ENCODE assay signal across 7 cellular contexts in genomic region chr6:149965191-149966020, GRCh38. TPM values are rescaled to one million over a fixed set of nuclear protein-coding genes. Genes with fewer than 3 reads are reported as not detected.
DNase-seq lines count a peak whose midpoint lies in the region; ATAC-seq and TF ChIP-seq lines count a peak whose summit lies in the region.

No MANE protein-coding gene starts in this region.

- no peaks in the 10 kb centered on the region; the same call in 1 of the 2 replicates for H4K20me1 ChIP-seq in IMR-90 (ENCODE audit: insufficient read depth, low read length)

- no peak overlapping the region for H3K9ac ChIP-seq in IMR-90 (ENCODE audit: low read depth, low read length)

- H2AK9ac ChIP-seq in IMR-90 (replicated peaks; ENCODE audit: low read depth, low read length, poor library complexity) = no peak overlapping the region

- peaks cover 62% of the 10 kb centered on the region for H3K27me3 ChIP-seq in IMR-90 (ENCODE audit: control insufficient read depth, insufficient read depth, low read length)
- H3K27me3 ChIP-seq in stomach = peaks cover 3 to 98% (median 55%) of the 10 kb centered on the region in 3 donors

- no peak overlapping the region for H3K14ac ChIP-seq in IMR-90 (replicated peaks; ENCODE audit: low read depth, low read length)

- no peak overlapping the region for H3K56ac ChIP-seq in IMR-90 (ENCODE audit: extremely low read depth, insufficient read depth, low read length)

- H3K27ac ChIP-seq in IMR-90 (ENCODE audit: insufficient read depth, low read length) (no peak overlapping the region), stomach (no peak overlapping the region)

- H3K27ac Mint-ChIP-seq in activated naive CD4-positive, alpha-beta T cell treated with anti-CD3 and anti-CD28 coated beads for 36 hours = no peak overlapping the region

- H4K91ac ChIP-seq in IMR-90 (ENCODE audit: insufficient read depth, low read depth, low read length) = no peak overlapping the region

- H2BK15ac ChIP-seq in IMR-90 (ENCODE audit: low read depth, low read length) = no peak overlapping the region

- no peak overlapping the region for H2BK120ac ChIP-seq in IMR-90 (ENCODE audit: low read depth, low read length)

- H2AFZ ChIP-seq in IMR-90 (replicated peaks; ENCODE audit: low read length, poor library complexity) = peak overlapping the region; percentile 79

- H3K4me3 ChIP-seq in IMR-90 (ENCODE audit: insufficient read depth, low read depth, low read length) (peak overlapping the region; percentile 53), iPS-11a (ENCODE audit: low read depth, low read length) (peak overlapping the region; percentile 61), stomach (peak overlapping the region; percentile 45 to 66 (median 54))

- H3K36me3 ChIP-seq in IMR-90 (ENCODE audit: control insufficient read depth, insufficient read depth, low read length) = no peaks in the 10 kb centered on the region
- H3K36me3 ChIP-seq in stomach = no peaks in the 10 kb centered on the region

- DNase-seq in IMR-90 (no peak), stomach (no peak), DMS153 (lab: John Stamatoyannopoulos, UW) (no peak)
- peak; percentile 38 for DNase-seq in activated naive CD4-positive, alpha-beta T cell treated with anti-CD3 and anti-CD28 coated beads for 36 hours

- H4K5ac ChIP-seq in IMR-90 (ENCODE audit: low read depth, low read length) = no peak overlapping the region

- peaks cover 2% of the 10 kb centered on the region; the same call in 1 of the 2 replicates for H3K4me1 ChIP-seq in IMR-90 (ENCODE audit: control insufficient read depth, insufficient read depth, low read length)
- H3K4me1 ChIP-seq in stomach = peaks cover 24 to 29% (median 27%) of the 10 kb centered on the region in 4 donors

- H3K18ac ChIP-seq in IMR-90 (ENCODE audit: low read depth, low read length) = no peak overlapping the region

- peaks cover 5% of the 10 kb centered on the region for H3K36me3 Mint-ChIP-seq in activated naive CD4-positive, alpha-beta T cell treated with anti-CD3 and anti-CD28 coated beads for 36 hours (ENCODE audit: low read depth)

- no peak overlapping the region for H2AK5ac ChIP-seq in IMR-90 (ENCODE audit: low read depth, low read length)

- BruUV-seq in IMR-90 (replicated peaks; lab: Mats Ljungman, UMichigan) = no TSS peak

- no peak overlapping the region for H4K8ac ChIP-seq in IMR-90 (ENCODE audit: low read depth in 2 of 2, low read length in 2 of 2)

- in situ Hi-C loops in IMR-90 (cut with MboI; ENCODE audit: low sequenced_read_pairs) = no loop called here

- H3K9me3 Mint-ChIP-seq in activated naive CD4-positive, alpha-beta T cell treated with anti-CD3 and anti-CD28 coated beads for 36 hours = no peaks in the 10 kb centered on the region

- H2BK5ac ChIP-seq in IMR-90 (ENCODE audit: low read depth, low read length, poor library complexity, severe bottlenecking) = no peak overlapping the region

- POLR2A ChIA-PET in IMR-90 (lab: Charles Lee; ENCODE audit: unreplicated experiment) = interaction anchor here (0.6 kb wide), 1 partner anchor 355 kb away, joined by 4 read pairs; no protein-coding TSS in a partner anchor

- TF ChIP-seq RAD21 in IMR-90 (IDR thresholded peaks at IDR 0.05; ENCODE audit: low read length) = no peak

- H3K4ac ChIP-seq in IMR-90 (ENCODE audit: low read depth, low read length) = no peak overlapping the region

- H2BK20ac ChIP-seq in IMR-90 (ENCODE audit: low read depth, low read length) = no peak overlapping the region

- TF ChIP-seq CTCF in IMR-90 (conservative IDR thresholded peaks at IDR 0.05; ENCODE audit: low read depth, low read length) = no peak
- TF ChIP-seq CTCF in stomach (IDR thresholded peaks at IDR 0.05) = no peak

- dilution Hi-C loops in IMR-90 (cut with HindIII; ENCODE audit: low sequenced_read_pairs, unreplicated experiment) = no loop called here

- TF ChIP-seq EP300 in stomach (IDR thresholded peaks at IDR 0.05) = no peak

- 15% methylated on average over 9 of the region's 38 CpGs; no CpG with 5 or more reads in 1 of the 2 experiments for WGBS in IMR-90 (ENCODE audit: extremely low coverage in 2 of 2, insufficient read length in 1 of 2), 2 experiments
- WGBS in stomach, 5 donors = 8 to 39% (median 11%) methylated on average over 9 to 38 of the region's 38 CpGs

- 0 out of 2 replicates have a peak, but pooled peaks cover 7% of the 10 kb centered on the region for H3K9me1 ChIP-seq in IMR-90 (ENCODE audit: insufficient read depth, low read length)

- H3K4me1 Mint-ChIP-seq in activated naive CD4-positive, alpha-beta T cell treated with anti-CD3 and anti-CD28 coated beads for 36 hours (ENCODE audit: low read depth) = peaks cover 19% of the 10 kb centered on the region

- peaks cover 64% of the 10 kb centered on the region for H3K27me3 Mint-ChIP-seq in activated naive CD4-positive, alpha-beta T cell treated with anti-CD3 and anti-CD28 coated beads for 36 hours (ENCODE audit: low read depth)

- peak overlapping the region; percentile 90 for H3K4me3 Mint-ChIP-seq in activated naive CD4-positive, alpha-beta T cell treated with anti-CD3 and anti-CD28 coated beads for 36 hours

- H3K4me2 ChIP-seq in IMR-90 (ENCODE audit: low read depth, low read length) = peak overlapping the region; percentile 88; the same call in 1 of the 2 replicates

- H3K9me3 ChIP-seq in IMR-90 (ENCODE audit: control insufficient read depth, insufficient read depth, low read length) = no peaks in the 10 kb centered on the region; the same call in 1 of the 2 replicates
- no peaks in the 10 kb centered on the region for H3K9me3 ChIP-seq in stomach

- CTCF ChIA-PET in IMR-90 (lab: Yijun Ruan, JAX) = no interaction called here
- CTCF ChIA-PET in activated naive CD4-positive, alpha-beta T cell treated with anti-CD3 and anti-CD28 coated beads for 36 hours (lab: Charles Lee) = interaction anchor here (0.7 kb wide), 1 partner anchor 170 kb away, joined by 3 read pairs; no protein-coding TSS in a partner anchor

- 0 out of 4 replicates have a peak, but pooled peaks cover 0 to 4% of the 10 kb centered on the region in 2 experiments for H3K79me1 ChIP-seq in IMR-90 (ENCODE audit: low read depth in 1 of 2, low read length in 2 of 2)

- 0 out of 2 replicates have a peak overlapping the region, but pooled peaks have one; percentile 56 for H3K23ac ChIP-seq in IMR-90 (ENCODE audit: low read depth, low read length)

- intact Hi-C loops in IMR-90 (cut with micrococcal nuclease) (no loop called here), stomach (cut with DNase I; ENCODE audit: low total_unique reads) (no loop called here)
- intact Hi-C loops in activated naive CD4-positive, alpha-beta T cell treated with anti-CD3 and anti-CD28 coated beads for 36 hours (cut with micrococcal nuclease) = no loop called here

- ATAC-seq in IMR-90 (ENCODE audit: low read depth) = no peak
- ATAC-seq in GM19351 (IDR thresholded peaks at IDR 0.05; ENCODE audit: unreplicated experiment) = no peak
- ATAC-seq in HG03045 (IDR thresholded peaks at IDR 0.05; ENCODE audit: unreplicated experiment) = no peak

- no peak for TF ChIP-seq POLR2A in IMR-90 (IDR thresholded peaks at IDR 0.05; ENCODE audit: low read depth, low read length)
- no peak for TF ChIP-seq POLR2A in stomach (IDR thresholded peaks at IDR 0.05)

TF ChIP-seq in IMR-90, 13 proteins besides CTCF, POLR2A, EP300 and RAD21:
- TF ChIP-seq NFE2L2 (IDR thresholded peaks at IDR 0.05; ENCODE audit: low read depth, low read length) = no peak
- no peak for TF ChIP-seq CEBPB (IDR thresholded peaks at IDR 0.05; ENCODE audit: low read depth, low read length)
- TF ChIP-seq BHLHE40 (IDR thresholded peaks at IDR 0.05; ENCODE audit: low read depth, low read length) = no peak
- TF ChIP-seq MAZ (IDR thresholded peaks at IDR 0.05; ENCODE audit: borderline replicate concordance, low read depth, low read length) = no peak
TF ChIP-seq in IMR-90: peak in this region for 0.

RNA-seq across cellular contexts. Expression of gene ULBP1, which starts 1.7 kb away (rescaled TPM):
- total RNA-seq in IMR-90 (2012; rRNA removed) (0.18 and 0.56 TPM in 2 replicates), stomach (1 to 10 TPM in 1 of 5 donors, not detected in 4; 1.3 TPM)
- polyA plus RNA-seq in IMR-90 (2012; rRNA removed) (0.69 and 0.87 TPM in 2 replicates), stomach (under 1 TPM in 1 of 3 donors, not detected in 2; 0.03 TPM)
- polyA plus RNA-seq in IMR-90 (2012; cell fraction: cytosol; rRNA removed) = 0.25 TPM in 2 replicates
- 0.15 and 0.84 TPM in 2 replicates for polyA plus RNA-seq in IMR-90 (2012; cell fraction: nucleus; rRNA removed; ENCODE audit: low replicate concordance)
- 1 to 10 TPM; 2.6 to 2.8 TPM for total RNA-seq in activated naive CD4-positive, alpha-beta T cell treated with anti-CD3 and anti-CD28 coated beads for 36 hours

RNA-seq across cellular contexts. Expression of gene ULBP2, which starts 23.6 kb away (rescaled TPM):
- total RNA-seq in IMR-90 (2012; rRNA removed) (7.2 and 7.9 TPM in 2 replicates), stomach (1 to 10 TPM in 1 of 5 donors, not detected in 4; 1.4 TPM)
- polyA plus RNA-seq in IMR-90 (2012; rRNA removed) (16.2 and 17.0 TPM in 2 replicates), stomach (under 1 TPM in 2 of 3 donors, not detected in 1; 0.31 to 0.43 TPM)
- polyA plus RNA-seq in IMR-90 (2012; cell fraction: cytosol; rRNA removed) = 12.4 and 17.1 TPM in 2 replicates
- polyA plus RNA-seq in IMR-90 (2012; cell fraction: nucleus; rRNA removed; ENCODE audit: low replicate concordance) = 6.0 and 6.8 TPM in 2 replicates
- total RNA-seq in activated naive CD4-positive, alpha-beta T cell treated with anti-CD3 and anti-CD28 coated beads for 36 hours = 1 to 10 TPM in 1 of 2 experiments, under 1 TPM in 1; 0.69 to 1.4 TPM

RNA-seq across cellular contexts. Expression of gene RAET1G, which starts 42.5 kb away (rescaled TPM):
- 1.3 and 2.2 TPM in 2 replicates for total RNA-seq in IMR-90 (2012; rRNA removed)
- polyA plus RNA-seq in IMR-90 (2012; rRNA removed) = 3.6 and 4.2 TPM in 2 replicates
- 2.9 and 4.8 TPM in 2 replicates for polyA plus RNA-seq in IMR-90 (2012; cell fraction: cytosol; rRNA removed)
- 1.3 and 2.7 TPM in 2 replicates for polyA plus RNA-seq in IMR-90 (2012; cell fraction: nucleus; rRNA removed; ENCODE audit: low replicate concordance)
- not detected for total RNA-seq in activated naive CD4-positive, alpha-beta T cell treated with anti-CD3 and anti-CD28 coated beads for 36 hours
- total RNA-seq in stomach = under 1 TPM in 1 of 5 donors, not detected in 4; 0.89 TPM
- polyA plus RNA-seq in stomach = 1 to 10 TPM in 1 of 3 donors, not detected in 2; 3.1 TPM

RNA-seq across cellular contexts. Expression of gene RAET1L, which starts 59.9 kb away (rescaled TPM):
- total RNA-seq in IMR-90 (2012; rRNA removed) = not detected in 2 replicates
- polyA plus RNA-seq in IMR-90 (2012; rRNA removed) = not detected in 2 replicates
- not detected in 2 replicates for polyA plus RNA-seq in IMR-90 (2012; cell fraction: cytosol; rRNA removed)
- polyA plus RNA-seq in IMR-90 (2012; cell fraction: nucleus; rRNA removed; ENCODE audit: low replicate concordance) = not detected in 2 replicates
- not detected for total RNA-seq in activated naive CD4-positive, alpha-beta T cell treated with anti-CD3 and anti-CD28 coated beads for 36 hours
- not detected for total RNA-seq in stomach
- 1 to 10 TPM in 2 of 3 donors, not detected in 1; 1.1 to 5.0 TPM for polyA plus RNA-seq in stomach
